Comparison of ENCODE assay signal across 8 cellular contexts in genomic region chr6:17707371-17707651, GRCh38. TPM values are rescaled to one million over a fixed set of nuclear protein-coding genes. Genes with fewer than 3 reads are reported as not detected.
DNase-seq lines count a peak whose midpoint lies in the region; ATAC-seq and TF ChIP-seq lines count a peak whose summit lies in the region.

No MANE protein-coding gene starts in this region.

- peaks cover 17% of the 10 kb centered on the region for H3K4me1 ChIP-seq in muscle layer of colon (ENCODE audit: insufficient read depth, low read length)

- H3K27me3 Mint-ChIP-seq in IgD-negative memory B cell, result peaks cover 2% of the 10 kb centered on the region

- H3K27ac ChIP-seq in AG04450 (ENCODE audit: low read depth, low read length) (no peak overlapping the region), brain microvascular endothelial cell (peak overlapping the region; percentile 94), muscle layer of colon (ENCODE audit: low read depth, low read length) (peak overlapping the region; percentile 71)

- TF ChIP-seq CTCF in AG04450 (IDR thresholded peaks at IDR 0.05; ENCODE audit: low read depth, low read length) (no peak), brain microvascular endothelial cell (IDR thresholded peaks at IDR 0.05; ENCODE audit: low read depth, low read length, missing control alignments) (no peak), GM13977 (IDR thresholded peaks at IDR 0.05; ENCODE audit: extremely low read depth, insufficient read depth, missing control alignments) (no peak), GM10248 (IDR thresholded peaks at IDR 0.05; ENCODE audit: control extremely low read depth, extremely low read depth, low read depth, missing control alignments) (no peak)

- no peak overlapping the region for H3K9ac ChIP-seq in muscle layer of colon (ENCODE audit: low read length)

- peak overlapping the region; percentile 81 to 96 (median 92) for H3K4me3 Mint-ChIP-seq in IgD-negative memory B cell

- H3K9me3 Mint-ChIP-seq in IgD-negative memory B cell, result no peaks in the 10 kb centered on the region

- CTCF ChIA-PET in AG04450 (lab: Charles Lee), result interaction anchor here (0.9 kb wide), 1 partner anchor 23 kb away, joined by 4 read pairs; no protein-coding TSS in a partner anchor
- CTCF ChIA-PET in GM10248 (lab: Yijun Ruan, JAX), result interaction anchor here (0.7 to 3.5 kb wide), 4 partner anchors 9 to 97 kb away, joined by 3 to 13 read pairs (median 5); no protein-coding TSS in a partner anchor

- H3K9me3 ChIP-seq in AG04450 (ENCODE audit: control insufficient read depth, insufficient read depth, low read length) (no peaks in the 10 kb centered on the region; the same call in 1 of the 2 replicates), muscle layer of colon (ENCODE audit: low read length) (no peaks in the 10 kb centered on the region)

- no peaks in the 10 kb centered on the region for H3K36me3 ChIP-seq in brain microvascular endothelial cell (replicated peaks)
- H3K36me3 ChIP-seq in muscle layer of colon (ENCODE audit: insufficient read depth, low read length), result no peaks in the 10 kb centered on the region

- no peaks in the 10 kb centered on the region for H3K27me3 ChIP-seq in AG04450 (ENCODE audit: control insufficient read depth, insufficient read depth, low read length)
- no peaks in the 10 kb centered on the region for H3K27me3 ChIP-seq in brain microvascular endothelial cell (replicated peaks)
- H3K27me3 ChIP-seq in muscle layer of colon (ENCODE audit: control insufficient read depth in 1 of 2, insufficient read depth in 2 of 2, low read length in 2 of 2), result no peaks in the 10 kb centered on the region

- DNase-seq in AG04450 (ENCODE audit: low read depth, low spot score), result no peak
- DNase-seq in brain microvascular endothelial cell, result no peak
- DNase-seq in GM13977 (ENCODE audit: low spot score), result no peak
- no peak for DNase-seq in GM10248 (ENCODE audit: extremely low spot score)

- in situ Hi-C loops in brain microvascular endothelial cell (cut with HindIII; ENCODE audit: low pct_ligation_motif_present, low sequenced_read_pairs) (no loop called here), GM13977 (cut with MboI; ENCODE audit: low pct_unique_long_range_greater_than_20kb, low sequenced_read_pairs, unreplicated experiment) (no loop called here)

- H3K36me3 Mint-ChIP-seq in IgD-negative memory B cell, result no peaks in the 10 kb centered on the region

- H3K4me1 Mint-ChIP-seq in IgD-negative memory B cell, result peaks cover 19 to 27% (median 20%) of the 10 kb centered on the region in 3 donors

- peak overlapping the region; percentile 89 to 99 (median 90) for H3K27ac Mint-ChIP-seq in IgD-negative memory B cell

- ATAC-seq in HG03135 (IDR thresholded peaks at IDR 0.05; ENCODE audit: unreplicated experiment), result no peak
- ATAC-seq in GM18498 (IDR thresholded peaks at IDR 0.05; ENCODE audit: unreplicated experiment), result no peak

- H3K4me3 ChIP-seq in AG04450 (ENCODE audit: low read depth, low read length), result peak overlapping the region; percentile 58
- peak overlapping the region; percentile 84 for H3K4me3 ChIP-seq in brain microvascular endothelial cell (ENCODE audit: low read depth, low read length)
- H3K4me3 ChIP-seq in muscle layer of colon (ENCODE audit: low read depth in 1 of 2, low read length in 2 of 2), result peak overlapping the region; percentile 1 to 83

- POLR2A ChIA-PET in AG04450 (lab: Yijun Ruan, JAX) (interaction anchor here (1.0 to 1.7 kb wide), 3 partner anchors 16 to 19 kb away, joined by 3 to 4 read pairs (median 4); no protein-coding TSS in a partner anchor), GM10248 (lab: Yijun Ruan, JAX) (interaction anchor here (0.6 kb wide), 1 partner anchor 22 kb away, joined by 3 read pairs; no protein-coding TSS in a partner anchor)

RNA-seq across cellular contexts. Expression of gene NUP153, which starts 0.6 kb away (rescaled TPM):
- 30.5 and 35.2 TPM in 2 replicates for polyA plus RNA-seq in AG04450 (2011; rRNA removed)
- polyA minus RNA-seq in AG04450 (2011; rRNA and poly(A)+ RNA removed), result 32.3 and 41.9 TPM in 2 replicates
- polyA plus RNA-seq in IgD-negative memory B cell, result 6.8 TPM
